Comparison of ENCODE assay signal across 9 cellular contexts in genomic region chr6:167825759-167826229, GRCh38. TPM values are rescaled to one million over a fixed set of nuclear protein-coding genes. Genes with fewer than 3 reads are reported as not detected.
DNase-seq lines count a peak whose midpoint lies in the region; ATAC-seq and TF ChIP-seq lines count a peak whose summit lies in the region.
"Had no signal": no experiment of that assay in that cellular context is flagged by ENCODE, and none has a peak within 500 bp of the region (broad histone marks: within the 10 kb centered on the region; RNA-seq: fewer than 3 reads in every experiment).

No MANE protein-coding gene starts in this region.

- no peaks in the 10 kb centered on the region for H3K36me3 ChIP-seq in osteoblast (ENCODE audit: insufficient read depth, low read length)

- peak overlapping the region; percentile 95 for H2AFZ ChIP-seq in osteoblast (ENCODE audit: low read length)

- H3K9me3 ChIP-seq in osteoblast (ENCODE audit: low read depth, low read length) = no peaks in the 10 kb centered on the region

- peaks cover 18% of the 10 kb centered on the region for H3K4me1 ChIP-seq in osteoblast (ENCODE audit: insufficient read depth, low read length)

- peaks cover 9% of the 10 kb centered on the region for H4K20me1 ChIP-seq in osteoblast (ENCODE audit: insufficient read depth, low read length)

- peaks cover 28% of the 10 kb centered on the region for H3K79me2 ChIP-seq in osteoblast (ENCODE audit: insufficient read depth, low read length)

- TF ChIP-seq CTCF in osteoblast (IDR thresholded peaks at IDR 0.05; ENCODE audit: extremely low read depth, low read depth, low read length) = no peak

- ATAC-seq in GM21786 (IDR thresholded peaks at IDR 0.05; ENCODE audit: unreplicated experiment) (no peak), HG03095 (IDR thresholded peaks at IDR 0.05; ENCODE audit: unreplicated experiment) (no peak)

- no peak overlapping the region for H3K27ac ChIP-seq in osteoblast (ENCODE audit: low read depth, low read length)

- H3K27me3 ChIP-seq in osteoblast (ENCODE audit: insufficient read depth, low read length) = no peaks in the 10 kb centered on the region

- H3K4me3 ChIP-seq in osteoblast (ENCODE audit: insufficient read depth, low read length) = peak overlapping the region; percentile 92

- DNase-seq in NCI-H2171 (lab: John Stamatoyannopoulos, UW) = peak; percentile 3
- no peak for DNase-seq in NCI-H2171 treated with DMSO at 0.1 percent for 48 hours (lab: John Stamatoyannopoulos, UW)
- peak; percentile 56 for DNase-seq in NCI-H1092 (lab: John Stamatoyannopoulos, UW)
- DNase-seq in activated T-helper 9 cell treated with anti-CD3 and anti-CD28 coated beads, Interleukin-2, amount 50 U/mL, for 16 hours (ENCODE audit: low read depth) = peak; percentile 27
- DNase-seq in glomerular visceral epithelial cell (ENCODE audit: extremely low spot score) = peak; percentile 31
- DNase-seq in osteoblast (ENCODE audit: insufficient read length, low spot score, missing footprints) = peak; percentile 94
- DNase-seq: DND-41 had no signal

- peak overlapping the region; percentile 95 for H3K4me2 ChIP-seq in osteoblast (ENCODE audit: insufficient read depth, low read length)

RNA-seq across cellular contexts. Expression of gene AFDN, which starts 0.9 kb away (rescaled TPM):
- total RNA-seq in osteoblast = 31.2 and 52.5 TPM in 2 replicates
